9 cellular contexts compared by ENCODE assay signal in genomic region chr5:170597109-170597741, GRCh38.
DNase-seq lines count a peak whose midpoint lies in the region; ATAC-seq and TF ChIP-seq lines count a peak whose summit lies in the region.
"Had no signal": no experiment of that assay in that cellular context is flagged by ENCODE, and none has a peak within 500 bp of the region (broad histone marks: within the 10 kb centered on the region; RNA-seq: fewer than 3 reads in every experiment).

No MANE protein-coding gene starts in this region.

- peaks cover 19% of the 10 kb centered on the region for H3K4me1 Mint-ChIP-seq in activated CD8-positive, alpha-beta T cell treated with anti-CD3 and anti-CD28 coated beads for 36 hours (ENCODE audit: low read depth)
- H3K4me1 Mint-ChIP-seq: naive B cell had no signal

- H3K9me3 Mint-ChIP-seq in activated CD8-positive, alpha-beta T cell treated with anti-CD3 and anti-CD28 coated beads for 36 hours: no peaks in the 10 kb centered on the region

- ATAC-seq in activated CD8-positive, alpha-beta T cell treated with anti-CD3 and anti-CD28 coated beads for 36 hours: peak; percentile 84
- ATAC-seq in GM21390 (IDR thresholded peaks at IDR 0.05; ENCODE audit: unreplicated experiment): no peak

- no peak overlapping the region for H3K27ac Mint-ChIP-seq in activated CD8-positive, alpha-beta T cell treated with anti-CD3 and anti-CD28 coated beads for 36 hours
- H3K27ac Mint-ChIP-seq: naive B cell had no signal

- H3K27me3 ChIP-seq in kidney epithelial cell (ENCODE audit: control insufficient read depth, insufficient read depth, low read length): no peaks in the 10 kb centered on the region

- no peak for TF ChIP-seq CTCF in activated CD8-positive, alpha-beta T cell treated with anti-CD3 and anti-CD28 coated beads for 36 hours (IDR thresholded peaks at IDR 0.05)
- no peak for TF ChIP-seq CTCF in kidney epithelial cell (IDR thresholded peaks at IDR 0.05; ENCODE audit: insufficient read depth, low read length, poor library complexity, severe bottlenecking)

- intact Hi-C loops in activated CD8-positive, alpha-beta T cell treated with anti-CD3 and anti-CD28 coated beads for 36 hours (cut with micrococcal nuclease): no loop called here

- H3K36me3 ChIP-seq in kidney epithelial cell (ENCODE audit: control insufficient read depth, insufficient read depth, low read length): no peaks in the 10 kb centered on the region

- H3K4me3 Mint-ChIP-seq in activated CD8-positive, alpha-beta T cell treated with anti-CD3 and anti-CD28 coated beads for 36 hours: no peak overlapping the region
- H3K4me3 Mint-ChIP-seq: naive B cell had no signal

- CTCF ChIA-PET in activated CD8-positive, alpha-beta T cell treated with anti-CD3 and anti-CD28 coated beads for 36 hours (lab: Charles Lee): interaction anchor here (1.2 to 3.8 kb wide), 7 partner anchors 12 to 163 kb away, joined by 3 to 24 read pairs (median 5); no protein-coding TSS in a partner anchor

- H3K36me3 Mint-ChIP-seq in activated CD8-positive, alpha-beta T cell treated with anti-CD3 and anti-CD28 coated beads for 36 hours (ENCODE audit: low read depth): no peaks in the 10 kb centered on the region
- H3K36me3 Mint-ChIP-seq: naive B cell had no signal

- DNase-seq in stimulated activated naive CD4-positive, alpha-beta T cell treated with Interleukin-2 at 50 U/mL for 16 hours (lab: John Stamatoyannopoulos, UW): peak; percentile 4
- DNase-seq in stimulated activated naive CD4-positive, alpha-beta T cell (lab: John Stamatoyannopoulos, UW): no peak
- peak; percentile 69 for DNase-seq in activated CD8-positive, alpha-beta T cell treated with anti-CD3 and anti-CD28 coated beads for 36 hours
- DNase-seq in kidney epithelial cell (ENCODE audit: low read depth): peak; percentile 94
- no peak for DNase-seq in HuH-7.5 (ENCODE audit: low spot score)
- no peak for DNase-seq in SKM-1 (lab: John Stamatoyannopoulos, UW; ENCODE audit: unreplicated experiment)
- DNase-seq in NCI-H1694 treated with DMSO at 0.1 percent for 48 hours (lab: John Stamatoyannopoulos, UW): no peak
- DNase-seq: naive B cell had no signal

- H3K27me3 Mint-ChIP-seq in activated CD8-positive, alpha-beta T cell treated with anti-CD3 and anti-CD28 coated beads for 36 hours: peaks cover 18% of the 10 kb centered on the region

- POLR2A ChIA-PET in activated CD8-positive, alpha-beta T cell treated with anti-CD3 and anti-CD28 coated beads for 36 hours (lab: Charles Lee): interaction anchor here (1.0 to 1.7 kb wide), 2 partner anchors 20 to 25 kb away, joined by 3 to 4 read pairs; no protein-coding TSS in a partner anchor

- no peak overlapping the region for H3K4me3 ChIP-seq in kidney epithelial cell (ENCODE audit: low read depth, low read length)

Comparison
In these comparisons a context has a peak if more than half of its experiments do, and no peak if none do; other contexts are left out.
1. DNase-seq: peak in stimulated activated naive CD4-positive, alpha-beta T cell treated with Interleukin-2 at 50 U/mL for 16 hours (single experiment), activated CD8-positive, alpha-beta T cell treated with anti-CD3 and anti-CD28 coated beads for 36 hours (single experiment) and kidney epithelial cell (single experiment); none in stimulated activated naive CD4-positive, alpha-beta T cell (0 of 6), HuH-7.5 (single experiment), SKM-1 (single experiment) and NCI-H1694 treated with DMSO at 0.1 percent for 48 hours (single experiment).